8 cellular contexts compared by ENCODE assay signal in the genomic region with DNA sequence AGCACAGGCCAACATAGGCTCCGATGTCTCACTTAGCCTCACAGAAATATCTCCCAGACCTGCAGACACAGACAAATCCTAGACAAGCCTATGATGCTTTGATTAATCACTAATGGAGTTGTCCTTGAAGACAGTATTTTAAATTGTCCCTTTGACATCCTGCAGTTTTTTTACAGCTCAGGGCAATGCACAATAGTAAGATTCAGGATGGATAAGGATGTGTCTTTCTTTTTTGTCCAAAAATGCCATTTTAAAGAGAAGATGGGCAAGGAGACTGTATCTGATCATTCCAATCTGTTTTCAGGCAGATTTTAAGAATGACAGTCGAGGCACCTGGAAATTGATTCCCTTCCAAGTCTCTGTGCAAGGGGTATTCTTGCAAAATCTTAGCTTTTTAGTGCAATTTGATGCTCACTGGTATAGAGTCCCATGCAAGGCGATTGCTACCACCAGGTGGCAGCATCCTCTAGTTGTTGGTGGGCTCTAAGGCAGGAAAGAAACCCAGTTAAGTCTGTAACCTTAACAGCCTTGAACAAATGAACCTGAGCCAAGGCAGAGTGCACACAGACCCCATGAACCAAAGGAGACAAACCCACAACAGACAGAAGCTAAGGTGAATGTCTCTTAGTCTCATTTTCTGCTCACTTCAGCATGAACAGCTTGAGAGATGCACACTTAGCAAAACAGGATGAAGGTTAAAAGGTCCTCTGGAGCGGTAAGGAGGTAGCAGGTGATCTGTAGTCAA. TPM values are rescaled to one million over a fixed set of nuclear protein-coding genes. Genes with fewer than 3 reads are reported as not detected.
A peak's percentile ranks its signal among the peaks of the same experiment; 100 is the strongest.
DNase-seq lines count a peak whose midpoint lies in the region; ATAC-seq and TF ChIP-seq lines count a peak whose summit lies in the region.

No MANE protein-coding gene starts in this region.

- TF ChIP-seq CTCF in retinal pigment epithelial cell (conservative IDR thresholded peaks at IDR 0.05; ENCODE audit: low read depth, low read length) = peak; percentile 97

- no peaks in the 10 kb centered on the region for H3K27me3 ChIP-seq in adipocyte (replicated peaks; ENCODE audit: control insufficient read depth, insufficient read depth, low read length)

- intact Hi-C loops in left ventricle myocardium superior (cut with micrococcal nuclease) = loop anchor here (5.0 kb wide), 1 partner anchor 471 kb away; no protein-coding TSS in a partner anchor

- no peak overlapping the region for H3K9ac ChIP-seq in adipocyte (ENCODE audit: low read length)

- peak; percentile 67 for DNase-seq in COLO668 (lab: John Stamatoyannopoulos, UW; ENCODE audit: unreplicated experiment)
- DNase-seq in NCI-H1092 (lab: John Stamatoyannopoulos, UW) = peak; percentile 37
- peak; percentile 50 for DNase-seq in SW480 (ENCODE audit: low spot score)
- peak; percentile 91 for DNase-seq in adipocyte (ENCODE audit: low read depth)
- peak; percentile 85 for DNase-seq in left ventricle myocardium superior
- peak; percentile 24 for DNase-seq in retinal pigment epithelial cell (ENCODE audit: low read depth)

- no peaks in the 10 kb centered on the region for H3K9me3 ChIP-seq in adipocyte (ENCODE audit: control insufficient read depth, low read length)

- peak; percentile 78 for ATAC-seq in GM21528 (IDR thresholded peaks at IDR 0.05; ENCODE audit: low FRiP score, unreplicated experiment)
- peak; percentile 84 for ATAC-seq in left ventricle myocardium superior
- ATAC-seq in HG02884 (IDR thresholded peaks at IDR 0.05; ENCODE audit: unreplicated experiment) = no peak

- no peaks in the 10 kb centered on the region for H3K4me1 ChIP-seq in adipocyte (ENCODE audit: control insufficient read depth, insufficient read depth, low read length)

- H3K36me3 ChIP-seq in adipocyte (ENCODE audit: control insufficient read depth, insufficient read depth, low read length, severe bottlenecking) = no peaks in the 10 kb centered on the region

- H3K4me3 ChIP-seq in adipocyte (ENCODE audit: low read length) (no peak overlapping the region), retinal pigment epithelial cell (ENCODE audit: low read length) (no peak overlapping the region)

RNA-seq across cellular contexts. Expression of gene MINAR1, which starts 51.2 kb away (rescaled TPM):
- total RNA-seq in left ventricle myocardium superior = 0.07 TPM

Comparison
In these comparisons a context has a peak if more than half of its experiments do, and no peak if none do; other contexts are left out.
1. DNase-seq: peak in every context shown above with its lines; median percentile 91 in adipocyte; 85 in left ventricle myocardium superior; 67 in COLO668; 50 in SW480; 37 in NCI-H1092; 24 in retinal pigment epithelial cell.